ENCODE assay signal across 3 cellular contexts in genomic region chr20:49980140-49981008, GRCh38.
TF ChIP-seq lines count a peak whose summit lies in the region.

No MANE protein-coding gene starts in this region.

TF ChIP-seq in SK-N-SH, 30 proteins besides CTCF, POLR2A, EP300 and RAD21:
- TF ChIP-seq TEAD4 (IDR thresholded peaks at IDR 0.05; ENCODE audit: borderline replicate concordance, insufficient read depth) = no peak
- TF ChIP-seq RFX5 (IDR thresholded peaks at IDR 0.05; ENCODE audit: low read length) = peak; percentile 53; the same call in 1 of the 2 replicates

TF ChIP-seq in SK-N-SH treated with all-trans-retinoic acid at 6 μM for 48 hours, 23 proteins besides CTCF, POLR2A, EP300 and RAD21:
- TF ChIP-seq GLIS3 (CRISPR knock-in tag; IDR thresholded peaks at IDR 0.05) (no peak), RARB (CRISPR knock-in tag; IDR thresholded peaks at IDR 0.05) (no peak), SNAI2 (CRISPR knock-in tag; IDR thresholded peaks at IDR 0.05) (no peak), ZNF565 (CRISPR knock-in tag; conservative IDR thresholded peaks at IDR 0.05; ENCODE audit: low read depth) (no peak), ZFP30 (CRISPR knock-in tag; IDR thresholded peaks at IDR 0.05) (no peak), ARNTL (CRISPR knock-in tag; IDR thresholded peaks at IDR 0.05; ENCODE audit: borderline replicate concordance, low read depth) (no peak), ZNF8 (CRISPR knock-in tag; IDR thresholded peaks at IDR 0.05) (no peak), TOX (CRISPR knock-in tag; IDR thresholded peaks at IDR 0.05; ENCODE audit: borderline replicate concordance) (no peak), BACH2 (CRISPR knock-in tag; IDR thresholded peaks at IDR 0.05; ENCODE audit: borderline replicate concordance) (no peak), ZNF70 (CRISPR knock-in tag; IDR thresholded peaks at IDR 0.05) (no peak), ISL1 (CRISPR knock-in tag; IDR thresholded peaks at IDR 0.05) (no peak), ESRRG (CRISPR knock-in tag; IDR thresholded peaks at IDR 0.05) (no peak)
- TF ChIP-seq, protein P1, sequence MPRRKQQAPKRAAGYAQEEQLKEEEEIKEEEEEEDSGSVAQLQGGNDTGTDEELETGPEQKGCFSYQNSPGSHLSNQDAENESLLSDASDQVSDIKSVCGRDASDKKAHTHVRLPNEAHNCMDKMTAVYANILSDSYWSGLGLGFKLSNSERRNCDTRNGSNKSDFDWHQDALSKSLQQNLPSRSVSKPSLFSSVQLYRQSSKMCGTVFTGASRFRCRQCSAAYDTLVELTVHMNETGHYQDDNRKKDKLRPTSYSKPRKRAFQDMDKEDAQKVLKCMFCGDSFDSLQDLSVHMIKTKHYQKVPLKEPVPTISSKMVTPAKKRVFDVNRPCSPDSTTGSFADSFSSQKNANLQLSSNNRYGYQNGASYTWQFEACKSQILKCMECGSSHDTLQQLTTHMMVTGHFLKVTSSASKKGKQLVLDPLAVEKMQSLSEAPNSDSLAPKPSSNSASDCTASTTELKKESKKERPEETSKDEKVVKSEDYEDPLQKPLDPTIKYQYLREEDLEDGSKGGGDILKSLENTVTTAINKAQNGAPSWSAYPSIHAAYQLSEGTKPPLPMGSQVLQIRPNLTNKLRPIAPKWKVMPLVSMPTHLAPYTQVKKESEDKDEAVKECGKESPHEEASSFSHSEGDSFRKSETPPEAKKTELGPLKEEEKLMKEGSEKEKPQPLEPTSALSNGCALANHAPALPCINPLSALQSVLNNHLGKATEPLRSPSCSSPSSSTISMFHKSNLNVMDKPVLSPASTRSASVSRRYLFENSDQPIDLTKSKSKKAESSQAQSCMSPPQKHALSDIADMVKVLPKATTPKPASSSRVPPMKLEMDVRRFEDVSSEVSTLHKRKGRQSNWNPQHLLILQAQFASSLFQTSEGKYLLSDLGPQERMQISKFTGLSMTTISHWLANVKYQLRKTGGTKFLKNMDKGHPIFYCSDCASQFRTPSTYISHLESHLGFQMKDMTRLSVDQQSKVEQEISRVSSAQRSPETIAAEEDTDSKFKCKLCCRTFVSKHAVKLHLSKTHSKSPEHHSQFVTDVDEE (CRISPR knock-in tag; IDR thresholded peaks at IDR 0.05) = no peak
- TF ChIP-seq, protein P2, sequence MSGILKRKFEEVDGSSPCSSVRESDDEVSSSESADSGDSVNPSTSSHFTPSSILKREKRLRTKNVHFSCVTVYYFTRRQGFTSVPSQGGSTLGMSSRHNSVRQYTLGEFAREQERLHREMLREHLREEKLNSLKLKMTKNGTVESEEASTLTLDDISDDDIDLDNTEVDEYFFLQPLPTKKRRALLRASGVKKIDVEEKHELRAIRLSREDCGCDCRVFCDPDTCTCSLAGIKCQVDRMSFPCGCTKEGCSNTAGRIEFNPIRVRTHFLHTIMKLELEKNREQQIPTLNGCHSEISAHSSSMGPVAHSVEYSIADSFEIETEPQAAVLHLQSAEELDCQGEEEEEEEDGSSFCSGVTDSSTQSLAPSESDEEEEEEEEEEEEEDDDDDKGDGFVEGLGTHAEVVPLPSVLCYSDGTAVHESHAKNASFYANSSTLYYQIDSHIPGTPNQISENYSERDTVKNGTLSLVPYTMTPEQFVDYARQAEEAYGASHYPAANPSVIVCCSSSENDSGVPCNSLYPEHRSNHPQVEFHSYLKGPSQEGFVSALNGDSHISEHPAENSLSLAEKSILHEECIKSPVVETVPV (CRISPR knock-in tag; IDR thresholded peaks at IDR 0.05) = no peak
- TF ChIP-seq, protein P3, sequence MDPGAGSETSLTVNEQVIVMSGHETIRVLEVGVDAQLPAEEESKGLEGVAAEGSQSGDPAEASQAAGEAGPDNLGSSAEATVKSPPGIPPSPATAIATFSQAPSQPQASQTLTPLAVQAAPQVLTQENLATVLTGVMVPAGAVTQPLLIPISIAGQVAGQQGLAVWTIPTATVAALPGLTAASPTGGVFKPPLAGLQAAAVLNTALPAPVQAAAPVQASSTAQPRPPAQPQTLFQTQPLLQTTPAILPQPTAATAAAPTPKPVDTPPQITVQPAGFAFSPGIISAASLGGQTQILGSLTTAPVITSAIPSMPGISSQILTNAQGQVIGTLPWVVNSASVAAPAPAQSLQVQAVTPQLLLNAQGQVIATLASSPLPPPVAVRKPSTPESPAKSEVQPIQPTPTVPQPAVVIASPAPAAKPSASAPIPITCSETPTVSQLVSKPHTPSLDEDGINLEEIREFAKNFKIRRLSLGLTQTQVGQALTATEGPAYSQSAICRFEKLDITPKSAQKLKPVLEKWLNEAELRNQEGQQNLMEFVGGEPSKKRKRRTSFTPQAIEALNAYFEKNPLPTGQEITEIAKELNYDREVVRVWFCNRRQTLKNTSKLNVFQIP (CRISPR knock-in tag; IDR thresholded peaks at IDR 0.05; ENCODE audit: borderline replicate concordance, low read depth) = no peak

TF ChIP-seq in IMR-90, 13 proteins besides CTCF, POLR2A, EP300 and RAD21:
- TF ChIP-seq RCOR1 (IDR thresholded peaks at IDR 0.05; ENCODE audit: insufficient replicate concordance, low read length) = no peak
- TF ChIP-seq USF2 (IDR thresholded peaks at IDR 0.05; ENCODE audit: low read depth, low read length) = no peak
- no peak for TF ChIP-seq FOS (IDR thresholded peaks at IDR 0.05; ENCODE audit: low read depth, low read length)
- TF ChIP-seq RFX5 (IDR thresholded peaks at IDR 0.05; ENCODE audit: low read depth, low read length) = no peak
- no peak for TF ChIP-seq CHD1 (IDR thresholded peaks at IDR 0.05; ENCODE audit: low read depth, low read length)
- TF ChIP-seq, protein P4, sequence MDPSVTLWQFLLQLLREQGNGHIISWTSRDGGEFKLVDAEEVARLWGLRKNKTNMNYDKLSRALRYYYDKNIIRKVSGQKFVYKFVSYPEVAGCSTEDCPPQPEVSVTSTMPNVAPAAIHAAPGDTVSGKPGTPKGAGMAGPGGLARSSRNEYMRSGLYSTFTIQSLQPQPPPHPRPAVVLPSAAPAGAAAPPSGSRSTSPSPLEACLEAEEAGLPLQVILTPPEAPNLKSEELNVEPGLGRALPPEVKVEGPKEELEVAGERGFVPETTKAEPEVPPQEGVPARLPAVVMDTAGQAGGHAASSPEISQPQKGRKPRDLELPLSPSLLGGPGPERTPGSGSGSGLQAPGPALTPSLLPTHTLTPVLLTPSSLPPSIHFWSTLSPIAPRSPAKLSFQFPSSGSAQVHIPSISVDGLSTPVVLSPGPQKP (IDR thresholded peaks at IDR 0.05; ENCODE audit: borderline replicate concordance, low read depth, low read length) = no peak
- TF ChIP-seq NFE2L2 (IDR thresholded peaks at IDR 0.05; ENCODE audit: low read depth, low read length) = no peak
- TF ChIP-seq MAFK (IDR thresholded peaks at IDR 0.05; ENCODE audit: low read depth, low read length) = no peak
- no peak for TF ChIP-seq SMC3 (IDR thresholded peaks at IDR 0.05; ENCODE audit: low read depth, low read length)
- TF ChIP-seq BHLHE40 (IDR thresholded peaks at IDR 0.05; ENCODE audit: low read depth, low read length) = no peak
- TF ChIP-seq CEBPB (IDR thresholded peaks at IDR 0.05; ENCODE audit: low read depth, low read length) = no peak
- TF ChIP-seq MXI1 (IDR thresholded peaks at IDR 0.05; ENCODE audit: borderline replicate concordance, low read depth, low read length) = no peak
- TF ChIP-seq MAZ (IDR thresholded peaks at IDR 0.05; ENCODE audit: borderline replicate concordance, low read depth, low read length) = no peak
